In the genomic region with DNA sequence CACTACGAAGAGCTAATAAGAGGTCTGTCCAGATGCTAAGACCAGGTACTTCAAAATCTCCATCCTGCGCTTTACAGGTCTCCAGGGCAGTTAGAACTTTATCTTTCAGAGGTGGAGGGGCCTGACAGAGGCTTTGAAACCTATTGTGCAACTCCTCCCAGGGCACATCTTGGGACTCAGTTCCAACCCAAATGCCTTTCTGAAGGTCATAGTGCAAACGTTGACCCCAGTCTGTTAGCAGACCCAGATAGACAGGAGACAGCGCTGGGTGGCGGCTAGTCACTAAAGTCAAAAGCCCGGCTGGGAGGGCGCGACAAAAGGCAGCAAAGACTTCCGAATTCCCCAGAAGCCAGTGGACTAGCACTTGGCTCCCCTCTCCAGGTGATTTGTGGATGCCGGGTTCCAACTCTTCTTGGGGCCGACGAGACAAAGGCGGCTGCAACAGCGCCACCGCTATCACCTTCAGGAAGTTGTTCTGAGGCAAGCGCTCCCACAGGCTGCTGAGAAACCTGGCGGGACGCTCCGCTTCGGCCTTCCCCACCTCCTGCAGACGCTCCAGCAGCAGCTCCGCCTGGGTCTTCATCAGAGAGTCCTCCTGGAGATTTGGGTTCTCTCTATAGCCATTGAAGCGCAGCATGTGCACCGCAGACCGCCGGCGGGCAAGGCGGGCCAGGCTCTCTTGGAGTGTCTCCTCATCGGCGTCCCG, we compare ENCODE assay signal across 8 cellular contexts. TPM values are rescaled to one million over a fixed set of nuclear protein-coding genes. Genes with fewer than 3 reads are reported as not detected.
DNase-seq lines count a peak whose midpoint lies in the region; TF ChIP-seq lines count a peak whose summit lies in the region.

No MANE protein-coding gene starts in this region.

- H3K4me3 ChIP-seq in HAP-1: peak overlapping the region; percentile 77
- peak overlapping the region; percentile 91 for H3K4me3 ChIP-seq in Loucy (ENCODE audit: low read length, poor library complexity, severe bottlenecking)
- H3K4me3 ChIP-seq in right atrium auricular region: peak overlapping the region; percentile 89 to 91

- H3K27me3 ChIP-seq in HAP-1 (ENCODE audit: low read depth): no peaks in the 10 kb centered on the region
- no peaks in the 10 kb centered on the region for H3K27me3 ChIP-seq in Loucy (ENCODE audit: insufficient read depth, low read length, poor library complexity, severe bottlenecking)
- no peaks in the 10 kb centered on the region for H3K27me3 ChIP-seq in right atrium auricular region

- H3K9me2 ChIP-seq in Loucy (replicated peaks; ENCODE audit: low read depth, low read length): no peaks in the 10 kb centered on the region

- H4K20me1 ChIP-seq in Loucy (ENCODE audit: insufficient read depth, low read length, poor library complexity, severe bottlenecking): peaks cover 19% of the 10 kb centered on the region

- H3K9me3 ChIP-seq in HAP-1: no peaks in the 10 kb centered on the region; the same call in 1 of the 2 replicates
- no peaks in the 10 kb centered on the region for H3K9me3 ChIP-seq in Loucy (ENCODE audit: insufficient read depth, low read depth, low read length)
- H3K9me3 ChIP-seq in right atrium auricular region: no peaks in the 10 kb centered on the region

- H3K4me1 ChIP-seq in HAP-1 (peaks cover 6% of the 10 kb centered on the region), Loucy (ENCODE audit: insufficient read depth, low read length, poor library complexity, severe bottlenecking) (peaks cover 20% of the 10 kb centered on the region), right atrium auricular region (peaks cover 0 to 9% of the 10 kb centered on the region in 2 donors)

- H3F3A ChIP-seq in Loucy (ENCODE audit: low read depth): no peaks in the 10 kb centered on the region

- POLR2A ChIA-PET in GM10248 (lab: Yijun Ruan, JAX): no interaction called here

- in situ Hi-C loops in HAP-1 (cut with MboI; ENCODE audit: low sequenced_read_pairs): no loop called here

- H3K27ac ChIP-seq in right atrium auricular region: peak overlapping the region; percentile 82 to 90

- peak; percentile 64 for TF ChIP-seq CTCF in GM10248 (IDR thresholded peaks at IDR 0.05; ENCODE audit: control extremely low read depth, extremely low read depth, low read depth, missing control alignments)
- TF ChIP-seq CTCF in Loucy (conservative IDR thresholded peaks at IDR 0.05; ENCODE audit: low read length): peak; percentile 62
- TF ChIP-seq CTCF in right atrium auricular region (IDR thresholded peaks at IDR 0.05): peak in 1 of 2 donors; percentile 67

- H3K4me2 ChIP-seq in Loucy (ENCODE audit: low read depth, low read length, poor library complexity, severe bottlenecking): peak overlapping the region; percentile 96

- no peaks in the 10 kb centered on the region for H3K36me3 ChIP-seq in HAP-1 (replicated peaks)
- H3K36me3 ChIP-seq in Loucy (ENCODE audit: insufficient read depth, low read length): no peaks in the 10 kb centered on the region
- H3K36me3 ChIP-seq in right atrium auricular region: no peaks in the 10 kb centered on the region

- DNase-seq in GM10248 (ENCODE audit: extremely low spot score) (peak; percentile 57), HAP-1 (ENCODE audit: low spot score in 2 of 2) (peak; percentile 41 to 73), SHP77 (lab: John Stamatoyannopoulos, UW) (peak; percentile 22 to 52), amniotic epithelial cell (ENCODE audit: low read depth) (peak; percentile 53), right atrium auricular region (ENCODE audit: low spot score) (peak; percentile 60), putamen (ENCODE audit: low spot score) (peak; percentile 74), amniotic stem cell (lab: John Stamatoyannopoulos, UW) (no peak)

- peaks cover 19% of the 10 kb centered on the region for H3K79me2 ChIP-seq in Loucy (ENCODE audit: insufficient read depth, low read length)

- H3K9ac ChIP-seq in Loucy (ENCODE audit: low read depth, low read length, poor library complexity, severe bottlenecking): peak overlapping the region; percentile 81

- peak overlapping the region; percentile 88 for H2AFZ ChIP-seq in Loucy (ENCODE audit: low read length)

- CTCF ChIA-PET in GM10248 (lab: Yijun Ruan, JAX): interaction anchor here (0.7 to 2.6 kb wide), 10 partner anchors 8 to 204 kb away, joined by 3 to 9 read pairs (median 4); no protein-coding TSS in a partner anchor

RNA-seq across cellular contexts. Expression of a gene that starts 0.7 kb away (rescaled TPM):
- total RNA-seq in right atrium auricular region: 1 to 10 TPM; 3.6 to 4.8 TPM

RNA-seq across cellular contexts. Expression of a gene that starts 41.5 kb away (rescaled TPM):
- total RNA-seq in right atrium auricular region: 1 to 10 TPM; 6.5 to 9.7 TPM
